8 cellular contexts compared by ENCODE assay signal in the genomic region with DNA sequence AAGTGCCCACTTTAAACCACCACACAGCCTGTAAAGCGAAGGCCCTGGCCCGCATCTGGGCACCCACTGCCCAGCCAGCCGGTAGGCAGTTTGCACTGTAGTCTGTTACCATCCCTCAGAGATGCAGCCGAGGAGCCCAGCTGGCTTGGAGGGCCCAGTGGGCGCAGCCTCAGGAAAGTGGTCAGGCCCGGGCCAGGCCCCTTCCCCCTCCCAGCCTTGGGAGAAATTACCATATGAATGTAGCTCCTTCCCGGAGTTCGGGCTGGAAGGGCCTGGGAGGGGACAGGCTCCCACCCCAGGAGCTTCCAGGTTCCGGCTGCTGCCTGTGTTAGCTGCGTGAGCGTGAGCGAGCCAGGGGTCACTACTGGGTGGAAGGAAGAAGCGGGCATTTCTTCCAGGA.
DNase-seq lines count a peak whose midpoint lies in the region; ATAC-seq and TF ChIP-seq lines count a peak whose summit lies in the region.

No MANE protein-coding gene starts in this region.

- 4% methylated on average over 13 of the region's 13 CpGs for WGBS in HUES64
- 26% methylated on average over 13 of the region's 13 CpGs for WGBS in smooth muscle cell (ENCODE audit: low lambda C conversion rate)

- no peak for DNase-seq in activated naive CD8-positive, alpha-beta T cell treated with anti-CD3 and anti-CD28 coated beads, Interleukin-2, amount 10 ng/mL, durations not matched to agents 7 days and 5 days
- peak; percentile 90 for DNase-seq in iPS-NIHi11 (ENCODE audit: low spot score)
- no peak for DNase-seq in smooth muscle cell (lab: John Stamatoyannopoulos, UW; ENCODE audit: unreplicated experiment)
- no peak for DNase-seq in DMS 273 treated with DMSO at 0.1 percent for 48 hours (lab: John Stamatoyannopoulos, UW)

- H3K4me1 Mint-ChIP-seq in activated naive CD8-positive, alpha-beta T cell treated with anti-CD3 and anti-CD28 coated beads, Interleukin-2, amount 10 ng/mL, durations not matched to agents 7 days and 5 days, result peaks cover 78% of the 10 kb centered on the region

- H3K27ac ChIP-seq in HUES64 (ENCODE audit: low read depth, low read length), result peak overlapping the region; percentile 74
- peak overlapping the region; percentile 72 for H3K27ac ChIP-seq in smooth muscle cell (ENCODE audit: low read depth)

- H4K20me1 ChIP-seq in smooth muscle cell (ENCODE audit: low read depth), result peaks cover 99% of the 10 kb centered on the region

- no peak overlapping the region for H2AFZ ChIP-seq in smooth muscle cell (ENCODE audit: low read depth)

- H3K9ac ChIP-seq in HUES64 (ENCODE audit: low read depth, low read length), result peak overlapping the region; percentile 67
- H3K9ac ChIP-seq in smooth muscle cell (ENCODE audit: low read depth), result peak overlapping the region; percentile 51

- H3K36me3 ChIP-seq in HUES64 (ENCODE audit: insufficient read depth, low read length), result peaks cover 13% of the 10 kb centered on the region; the same call in 1 of the 2 replicates
- no peaks in the 10 kb centered on the region for H3K36me3 ChIP-seq in smooth muscle cell (ENCODE audit: low read depth)

- H3K9me3 Mint-ChIP-seq in activated naive CD8-positive, alpha-beta T cell treated with anti-CD3 and anti-CD28 coated beads, Interleukin-2, amount 10 ng/mL, durations not matched to agents 7 days and 5 days, result no peaks in the 10 kb centered on the region

- peaks cover 50% of the 10 kb centered on the region for H3K36me3 Mint-ChIP-seq in activated naive CD8-positive, alpha-beta T cell treated with anti-CD3 and anti-CD28 coated beads, Interleukin-2, amount 10 ng/mL, durations not matched to agents 7 days and 5 days

- H3K79me2 ChIP-seq in smooth muscle cell (ENCODE audit: low read depth), result peaks cover 96% of the 10 kb centered on the region

- no peaks in the 10 kb centered on the region for H3K9me3 ChIP-seq in HUES64 (ENCODE audit: insufficient read depth, low read depth, low read length)
- H3K9me3 ChIP-seq in smooth muscle cell (replicated peaks; ENCODE audit: low read depth), result no peaks in the 10 kb centered on the region

- H3K27ac Mint-ChIP-seq in activated naive CD8-positive, alpha-beta T cell treated with anti-CD3 and anti-CD28 coated beads, Interleukin-2, amount 10 ng/mL, durations not matched to agents 7 days and 5 days, result peak overlapping the region; percentile 93

- H3F3A ChIP-seq in smooth muscle cell (ENCODE audit: low read depth), result peaks cover 23% of the 10 kb centered on the region

- H3K4me2 ChIP-seq in smooth muscle cell, result peak overlapping the region; percentile 56

- no peaks in the 10 kb centered on the region for H3K27me3 Mint-ChIP-seq in activated naive CD8-positive, alpha-beta T cell treated with anti-CD3 and anti-CD28 coated beads, Interleukin-2, amount 10 ng/mL, durations not matched to agents 7 days and 5 days

- no peaks in the 10 kb centered on the region for H3K27me3 ChIP-seq in HUES64 (ENCODE audit: insufficient read depth, low read length)
- no peaks in the 10 kb centered on the region for H3K27me3 ChIP-seq in smooth muscle cell (ENCODE audit: low read depth)

- H3K4me1 ChIP-seq in HUES64 (ENCODE audit: insufficient read depth, low read length), result peaks cover 43% of the 10 kb centered on the region
- H3K4me1 ChIP-seq in smooth muscle cell (ENCODE audit: low read depth), result peaks cover 56% of the 10 kb centered on the region

- peak overlapping the region; percentile 79 for H3K4me3 Mint-ChIP-seq in activated naive CD8-positive, alpha-beta T cell treated with anti-CD3 and anti-CD28 coated beads, Interleukin-2, amount 10 ng/mL, durations not matched to agents 7 days and 5 days

- no peak for TF ChIP-seq CTCF in smooth muscle cell (IDR thresholded peaks at IDR 0.05; ENCODE audit: borderline replicate concordance, insufficient read depth, poor library complexity, severe bottlenecking)

- H3K4me3 ChIP-seq in HUES64 (ENCODE audit: low read length), result peak overlapping the region; percentile 44
- no peak overlapping the region for H3K4me3 ChIP-seq in smooth muscle cell

- no peak for ATAC-seq in activated naive CD8-positive, alpha-beta T cell treated with anti-CD3 and anti-CD28 coated beads, Interleukin-2, amount 10 ng/mL, durations not matched to agents 7 days and 5 days (ENCODE audit: low read depth)
- ATAC-seq in HG02981 (IDR thresholded peaks at IDR 0.05; ENCODE audit: unreplicated experiment), result no peak
- no peak for ATAC-seq in HG02938 (IDR thresholded peaks at IDR 0.05; ENCODE audit: unreplicated experiment)
- no peak for ATAC-seq in GM21786 (IDR thresholded peaks at IDR 0.05; ENCODE audit: unreplicated experiment)

- POLR2A ChIA-PET in activated naive CD8-positive, alpha-beta T cell treated with anti-CD3 and anti-CD28 coated beads, Interleukin-2, amount 10 ng/mL, durations not matched to agents 7 days and 5 days (lab: Charles Lee), result interaction anchor here (0.6 to 2.3 kb wide), 12 partner anchors 8 to 492 kb away, joined by 3 to 22 read pairs (median 5); partner anchors contain the start of gene TNRC6C
